8 cellular contexts compared by ENCODE assay signal in genomic region chr14:69398053-69398817, GRCh38. TPM values are rescaled to one million over a fixed set of nuclear protein-coding genes. Genes with fewer than 3 reads are reported as not detected.
DNase-seq lines count a peak whose midpoint lies in the region; ATAC-seq and TF ChIP-seq lines count a peak whose summit lies in the region.

ERH (minus strand) TSS chr14:69398299; CDS start chr14:69398233, 66 bp downstream.
SLC39A9 (plus strand) TSS chr14:69398692; CDS start chr14:69399370, 678 bp downstream.

- ATAC-seq in GM19395 (IDR thresholded peaks at IDR 0.05; ENCODE audit: unreplicated experiment) (peak; percentile 93), HG03565 (IDR thresholded peaks at IDR 0.05; ENCODE audit: unreplicated experiment) (peak; percentile 71), left lung (peak; percentile 96)

- H3K27me3 ChIP-seq in left lung, result no peaks in the 10 kb centered on the region

- no peak for TF ChIP-seq CTCF in C4-2B (conservative IDR thresholded peaks at IDR 0.05)
- no peak for TF ChIP-seq CTCF in left lung (IDR thresholded peaks at IDR 0.05)

- intact Hi-C loops in left lung (cut with DNase I), result no loop called here

- peaks cover 33 to 55% of the 10 kb centered on the region in 2 donors for H3K4me1 ChIP-seq in left lung

- no peaks in the 10 kb centered on the region for H3K9me3 ChIP-seq in left lung

- DNase-seq in NCI-H774 (lab: John Stamatoyannopoulos, UW) (peak; percentile 87), dermis blood vessel endothelial cell (peak; percentile 98), left lung (peak; percentile 95 to 97)
- peak; percentile 93 for DNase-seq in activated CD4-positive, alpha-beta T cell treated with anti-CD3 and anti-CD28 coated beads, Interleukin-2, amount 50 U/mL, for 4 hours
- DNase-seq in stimulated activated CD4-positive, alpha-beta T cell treated with anti-CD3 and anti-CD28 coated beads, Interleukin-2, amount 100 ng/mL, for 48 hours, result peak; percentile 84 to 86

- H3K36me3 ChIP-seq in left lung, result peaks cover 0 to 30% of the 10 kb centered on the region in 2 donors

- peak within 1 kb of the TSS; percentile 84 to 91 for H3K4me3 ChIP-seq in left lung

- H3K27ac ChIP-seq in C4-2B (peak within 1 kb of the TSS; percentile 95), left lung (peak within 1 kb of the TSS; percentile 89 to 95)

RNA-seq across cellular contexts. Expression of gene ERH, which starts in this region (rescaled TPM):
- total RNA-seq in dermis blood vessel endothelial cell (113 and 124 TPM in 2 replicates), left lung (100 to 1,000 TPM; 134 to 158 TPM)

RNA-seq across cellular contexts. Expression of gene SLC39A9, which starts in this region (rescaled TPM):
- total RNA-seq in dermis blood vessel endothelial cell (125 and 156 TPM in 2 replicates), left lung (10 to 100 TPM; 64.8 to 66.4 TPM)

Comparison
In these comparisons a context has a peak if more than half of its experiments do, and no peak if none do; other contexts are left out.
1. Peak in every context shown above with its lines: DNase-seq, ATAC-seq, H3K4me3 ChIP-seq and H3K27ac ChIP-seq.